In genomic region chr10:58328233-58328632, GRCh38 we compare ENCODE assay signal across 34 cellular contexts.
"Had no signal": no experiment of that assay in that cellular context is flagged by ENCODE, and none has a peak within 500 bp of the region (broad histone marks: within the 10 kb centered on the region; RNA-seq: fewer than 3 reads in every experiment).

No MANE protein-coding gene starts in this region.

- H3K36me3 ChIP-seq: MG63 had no signal

- DNase-seq: Karpas-422, Kasumi-1, MG63, MM.1S, MV-4-11, NCI-H1048, NCI-H1092, NCI-H1092 treated with DMSO at 0.1 percent for 48 hours, NCI-H1105, NCI-H1105 treated with DMSO at 0.1 percent for 48 hours, NCI-H1417, NCI-H1417 treated with DMSO at 0.1 percent for 48 hours, NCI-H1436, NCI-H1436 treated with DMSO at 0.1 percent for 48 hours, NCI-H146, NCI-H1694, NCI-H1694 treated with DMSO at 0.1 percent for 48 hours, NCI-H187, NCI-H187 treated with DMSO at 0.1 percent for 48 hours, NCI-H1930, NCI-H2029, NCI-H2029 treated with DMSO at 0.1 percent for 48 hours, NCI-H2081, NCI-H2081 treated with DMSO at 0.1 percent for 48 hours, NCI-H2107, NCI-H2171, NCI-H2171 treated with DMSO at 0.1 percent for 48 hours, NCI-H2227 treated with DMSO at 0.1 percent for 48 hours, NCI-H226, NCI-H345, NCI-H446 treated with DMSO at 0.1 percent for 48 hours, NCI-H510A, NCI-H510A treated with DMSO at 0.1 percent for 48 hours, NCI-H524 had no signal

- H3K4me3 ChIP-seq: MG63 had no signal

- H3K9me3 ChIP-seq: MG63 had no signal
